ENCODE assay signal across 2 cellular contexts in genomic region chr1:173717238-173717637, GRCh38.
TF ChIP-seq lines count a peak whose summit lies in the region.

No MANE protein-coding gene starts in this region.

TF ChIP-seq in A549, 52 proteins besides CTCF, POLR2A, EP300 and RAD21:
- TF ChIP-seq HOXB5 (CRISPR knock-in tag; IDR thresholded peaks at IDR 0.05) (no peak), USF2 (IDR thresholded peaks at IDR 0.05) (no peak), ZNF302 (CRISPR knock-in tag; IDR thresholded peaks at IDR 0.05) (no peak), KDM5A (IDR thresholded peaks at IDR 0.05) (no peak)

TF ChIP-seq in HepG2, 621 proteins besides CTCF, POLR2A, EP300 and RAD21:
- TF ChIP-seq GABPA (IDR thresholded peaks at IDR 0.05; ENCODE audit: low read depth, low read length) (no peak), GABPA (CRISPR knock-in tag; IDR thresholded peaks at IDR 0.05; ENCODE audit: low read depth) (0 out of 2 replicates have a peak, but pooled peaks have one; percentile 20), SAP130 (CRISPR knock-in tag; IDR thresholded peaks at IDR 0.05; ENCODE audit: low read depth) (0 out of 2 replicates have a peak, but pooled peaks have one; percentile 20), ZNF720 (CRISPR knock-in tag; IDR thresholded peaks at IDR 0.05) (no peak), CEBPB (IDR thresholded peaks at IDR 0.05; ENCODE audit: borderline replicate concordance, low read depth, low read length) (peak; percentile 46; the same call in 1 of the 2 replicates), ZNF30 (CRISPR knock-in tag; IDR thresholded peaks at IDR 0.05) (no peak), SMAD1 (CRISPR knock-in tag; IDR thresholded peaks at IDR 0.05; ENCODE audit: borderline replicate concordance, low read depth) (no peak)
- TF ChIP-seq, protein P1, sequence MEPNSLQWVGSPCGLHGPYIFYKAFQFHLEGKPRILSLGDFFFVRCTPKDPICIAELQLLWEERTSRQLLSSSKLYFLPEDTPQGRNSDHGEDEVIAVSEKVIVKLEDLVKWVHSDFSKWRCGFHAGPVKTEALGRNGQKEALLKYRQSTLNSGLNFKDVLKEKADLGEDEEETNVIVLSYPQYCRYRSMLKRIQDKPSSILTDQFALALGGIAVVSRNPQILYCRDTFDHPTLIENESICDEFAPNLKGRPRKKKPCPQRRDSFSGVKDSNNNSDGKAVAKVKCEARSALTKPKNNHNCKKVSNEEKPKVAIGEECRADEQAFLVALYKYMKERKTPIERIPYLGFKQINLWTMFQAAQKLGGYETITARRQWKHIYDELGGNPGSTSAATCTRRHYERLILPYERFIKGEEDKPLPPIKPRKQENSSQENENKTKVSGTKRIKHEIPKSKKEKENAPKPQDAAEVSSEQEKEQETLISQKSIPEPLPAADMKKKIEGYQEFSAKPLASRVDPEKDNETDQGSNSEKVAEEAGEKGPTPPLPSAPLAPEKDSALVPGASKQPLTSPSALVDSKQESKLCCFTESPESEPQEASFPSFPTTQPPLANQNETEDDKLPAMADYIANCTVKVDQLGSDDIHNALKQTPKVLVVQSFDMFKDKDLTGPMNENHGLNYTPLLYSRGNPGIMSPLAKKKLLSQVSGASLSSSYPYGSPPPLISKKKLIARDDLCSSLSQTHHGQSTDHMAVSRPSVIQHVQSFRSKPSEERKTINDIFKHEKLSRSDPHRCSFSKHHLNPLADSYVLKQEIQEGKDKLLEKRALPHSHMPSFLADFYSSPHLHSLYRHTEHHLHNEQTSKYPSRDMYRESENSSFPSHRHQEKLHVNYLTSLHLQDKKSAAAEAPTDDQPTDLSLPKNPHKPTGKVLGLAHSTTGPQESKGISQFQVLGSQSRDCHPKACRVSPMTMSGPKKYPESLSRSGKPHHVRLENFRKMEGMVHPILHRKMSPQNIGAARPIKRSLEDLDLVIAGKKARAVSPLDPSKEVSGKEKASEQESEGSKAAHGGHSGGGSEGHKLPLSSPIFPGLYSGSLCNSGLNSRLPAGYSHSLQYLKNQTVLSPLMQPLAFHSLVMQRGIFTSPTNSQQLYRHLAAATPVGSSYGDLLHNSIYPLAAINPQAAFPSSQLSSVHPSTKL (CRISPR knock-in tag; IDR thresholded peaks at IDR 0.05), result 0 out of 2 replicates have a peak, but pooled peaks have one; percentile 13
- TF ChIP-seq, protein P2, sequence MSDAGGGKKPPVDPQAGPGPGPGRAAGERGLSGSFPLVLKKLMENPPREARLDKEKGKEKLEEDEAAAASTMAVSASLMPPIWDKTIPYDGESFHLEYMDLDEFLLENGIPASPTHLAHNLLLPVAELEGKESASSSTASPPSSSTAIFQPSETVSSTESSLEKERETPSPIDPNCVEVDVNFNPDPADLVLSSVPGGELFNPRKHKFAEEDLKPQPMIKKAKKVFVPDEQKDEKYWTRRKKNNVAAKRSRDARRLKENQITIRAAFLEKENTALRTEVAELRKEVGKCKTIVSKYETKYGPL (CRISPR knock-in tag; IDR thresholded peaks at IDR 0.05), result 0 out of 2 replicates have a peak, but pooled peaks have one; percentile 12
